ENCODE assay signal across 30 cellular contexts in the genomic region with DNA sequence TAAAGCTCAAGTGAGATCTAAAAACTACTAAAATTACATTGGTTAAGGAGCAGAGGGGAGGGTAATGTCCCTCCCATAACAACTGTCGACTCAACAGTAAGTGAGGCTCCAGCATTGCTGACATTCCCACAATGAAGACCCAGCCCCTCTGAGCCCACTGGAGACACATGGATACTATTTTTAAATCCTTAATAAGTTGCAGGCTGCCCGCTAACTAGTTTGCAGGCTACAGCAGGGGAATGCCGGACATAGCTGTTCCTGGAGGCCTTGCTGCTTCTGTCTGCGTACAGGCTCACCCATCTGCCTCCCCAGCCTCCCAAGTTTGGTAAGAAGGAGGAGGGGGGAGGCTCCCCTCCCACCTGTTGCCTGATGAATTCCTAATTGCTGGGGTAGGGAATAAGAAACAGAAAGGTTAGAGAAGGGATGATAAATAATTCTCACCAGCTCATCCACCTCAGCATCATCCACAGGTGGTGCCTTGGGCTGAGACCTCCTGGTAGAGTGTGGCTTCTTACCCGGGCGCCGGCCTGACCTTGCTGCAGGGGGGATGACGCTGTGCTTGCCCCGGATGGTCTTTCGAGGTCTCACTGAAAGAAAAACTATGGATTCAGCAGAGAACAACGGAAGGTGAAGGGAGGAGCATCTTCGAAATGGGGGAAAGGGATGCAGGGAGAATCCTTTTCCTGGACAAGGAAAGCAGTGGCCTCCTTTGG. TPM values are rescaled to one million over a fixed set of nuclear protein-coding genes. Genes with fewer than 3 reads are reported as not detected.
"Had no signal": no experiment of that assay in that cellular context is flagged by ENCODE, and none has a peak within 500 bp of the region (broad histone marks: within the 10 kb centered on the region; RNA-seq: fewer than 3 reads in every experiment).

No MANE protein-coding gene starts in this region.

- DNase-seq: activated CD4-positive, alpha-beta memory T cell treated with anti-CD3 and anti-CD28 coated beads for 36 hours; activated CD4-positive, alpha-beta T cell treated with anti-CD3 and anti-CD28 coated beads for 4 hours; activated CD4-positive, CD25-positive, alpha-beta regulatory T cell; activated CD8-positive, alpha-beta memory T cell treated with anti-CD3 and anti-CD28 coated beads, Interleukin-2, amount 50 U/mL, for 4 hours; activated gamma-delta T cell treated with Interleukin-2 at 50 U/mL for 16 hours; activated naive CD4-positive, alpha-beta T cell treated with anti-CD3 and anti-CD28 coated beads, Interleukin-2, amount 50 U/mL, for 16 hours; activated T-cell treated with anti-CD3 and anti-CD28 coated beads, Interleukin-2, amount 50 U/mL, for 4 hours; amniotic stem cell; hippocampal formation; left cardiac atrium; left ventricle myocardium superior; naive thymus-derived CD8-positive, alpha-beta T cell; retina; stimulated activated CD4-positive, alpha-beta T cell treated with anti-CD3 and anti-CD28 coated beads, Interleukin-15, amount 100 ng/mL, for 24 hours; stimulated activated CD4-positive, alpha-beta T cell treated with anti-CD3 and anti-CD28 coated beads, Interleukin-2, amount 100 ng/mL, for 24 hours; stimulated activated naive CD4-positive, alpha-beta T cell treated with Interleukin-2 at 50 U/mL for 16 hours; substantia nigra; T-cell; thyroid gland; upper lobe of right lung had no signal

- H3K4me1 ChIP-seq: thyroid gland had no signal

- ATAC-seq: activated T-cell treated with anti-CD3 and anti-CD28 coated beads, Interleukin-2, amount 50 U/mL, for 4 hours; activated T-helper 17 cell treated with anti-CD3 and anti-CD28 coated beads, Interleukin-2, amount 50 U/mL, for 72 hours; gastroesophageal sphincter; left cardiac atrium; left ventricle myocardium superior; naive thymus-derived CD8-positive, alpha-beta T cell; sciatic nerve; T-cell had no signal

- H3K27me3 ChIP-seq: esophagus muscularis mucosa, gastroesophageal sphincter, thyroid gland, upper lobe of right lung had no signal

- H3K27ac ChIP-seq: esophagus muscularis mucosa, gastroesophageal sphincter, thyroid gland, upper lobe of right lung had no signal

- H3K27me3 Mint-ChIP-seq: activated CD4-positive, alpha-beta memory T cell treated with anti-CD3 and anti-CD28 coated beads for 36 hours; activated T-helper 17 cell treated with anti-CD3 and anti-CD28 coated beads, Interleukin-2, amount 50 U/mL, for 72 hours; central memory CD8-positive, alpha-beta T cell; dendritic cell treated with granulocyte-macrophage colony-stimulating factor and Interleukin-4, amounts not matched to agents 40 ng/mL and 50 ng/mL, for 4 days; naive thymus-derived CD8-positive, alpha-beta T cell; T-cell had no signal

- FAIRE-seq: keratinocyte had no signal

- H3K4me3 Mint-ChIP-seq: activated CD4-positive, alpha-beta memory T cell treated with anti-CD3 and anti-CD28 coated beads for 36 hours; activated T-cell treated with anti-CD3 and anti-CD28 coated beads, Interleukin-2, amount 50 U/mL, for 4 hours; activated T-helper 17 cell treated with anti-CD3 and anti-CD28 coated beads, Interleukin-2, amount 50 U/mL, for 72 hours; central memory CD8-positive, alpha-beta T cell; dendritic cell treated with granulocyte-macrophage colony-stimulating factor and Interleukin-4, amounts not matched to agents 40 ng/mL and 50 ng/mL, for 4 days; mesothelial cell of epicardium; naive thymus-derived CD8-positive, alpha-beta T cell; T-cell; T-helper 2 cell treated with Interferon-gamma antibody and Interleukin-4, amounts not matched to agents 5 μg/mL and 100 μg/mL, for 36 hours had no signal

- H3K9me3 ChIP-seq: esophagus muscularis mucosa, gastroesophageal sphincter, thyroid gland, upper lobe of right lung had no signal

- H3K27ac Mint-ChIP-seq: activated CD4-positive, alpha-beta memory T cell treated with anti-CD3 and anti-CD28 coated beads for 36 hours; dendritic cell treated with granulocyte-macrophage colony-stimulating factor and Interleukin-4, amounts not matched to agents 40 ng/mL and 50 ng/mL, for 4 days; mesothelial cell of epicardium; T-cell; T-helper 2 cell treated with Interferon-gamma antibody and Interleukin-4, amounts not matched to agents 5 μg/mL and 100 μg/mL, for 36 hours had no signal

- H3K9me3 Mint-ChIP-seq: activated CD4-positive, alpha-beta memory T cell treated with anti-CD3 and anti-CD28 coated beads for 36 hours; activated T-cell treated with anti-CD3 and anti-CD28 coated beads, Interleukin-2, amount 50 U/mL, for 4 hours; activated T-helper 17 cell treated with anti-CD3 and anti-CD28 coated beads, Interleukin-2, amount 50 U/mL, for 72 hours; central memory CD8-positive, alpha-beta T cell; dendritic cell treated with granulocyte-macrophage colony-stimulating factor and Interleukin-4, amounts not matched to agents 40 ng/mL and 50 ng/mL, for 4 days; mesothelial cell of epicardium; naive thymus-derived CD8-positive, alpha-beta T cell; T-cell; T-helper 2 cell treated with Interferon-gamma antibody and Interleukin-4, amounts not matched to agents 5 μg/mL and 100 μg/mL, for 36 hours had no signal

- H3K4me2 ChIP-seq: smooth muscle cell had no signal

- H3K4me3 ChIP-seq: esophagus muscularis mucosa, gastroesophageal sphincter, smooth muscle cell, thyroid gland, upper lobe of right lung had no signal

RNA-seq across cellular contexts. Expression of gene FZD9, which starts 10.1 kb away (rescaled TPM):
- total RNA-seq: activated T-helper 17 cell treated with anti-CD3 and anti-CD28 coated beads, Interleukin-2, amount 50 U/mL, for 72 hours had no signal
